8 cellular contexts compared by ENCODE assay signal in genomic region chr18:2932247-2933181, GRCh38.
DNase-seq lines count a peak whose midpoint lies in the region; TF ChIP-seq lines count a peak whose summit lies in the region.

No MANE protein-coding gene starts in this region.

- H3K4me1 Mint-ChIP-seq in glutamatergic neuron (ENCODE audit: low read depth, unreplicated experiment) = no peaks in the 10 kb centered on the region

- DNase-seq in DMS 273 (lab: John Stamatoyannopoulos, UW; ENCODE audit: unreplicated experiment) (peak; percentile 83), DMS 273 treated with DMSO at 0.1 percent for 48 hours (lab: John Stamatoyannopoulos, UW) (no peak), HFF-Myc (ENCODE audit: extremely low read depth, low read depth) (peak; percentile 43), NCI-H774 (lab: John Stamatoyannopoulos, UW) (peak; percentile 38), glutamatergic neuron (no peak), renal cortical epithelial cell (ENCODE audit: low read depth) (peak; percentile 66)
- DNase-seq in activated gamma-delta T cell treated with anti-CD3 and anti-CD28 coated beads, Interleukin-2, amount 50 U/mL, for 16 hours (ENCODE audit: low read depth) = peak; percentile 31
- DNase-seq in activated effector memory CD4-positive, alpha-beta T cell treated with Interleukin-2 at 50 U/mL for 16 hours = no peak

- H3K4me3 ChIP-seq in HFF-Myc (replicated peaks; ENCODE audit: low read depth, low read length) = no peak overlapping the region

- no peaks in the 10 kb centered on the region for H3K9me3 Mint-ChIP-seq in glutamatergic neuron (ENCODE audit: unreplicated experiment)

- TF ChIP-seq CTCF in HFF-Myc (IDR thresholded peaks at IDR 0.05; ENCODE audit: low read depth, low read length, missing control alignments) (peak; percentile 48), glutamatergic neuron (IDR thresholded peaks at IDR 0.05; ENCODE audit: partially characterized antibody, unreplicated experiment) (peak; percentile 80)

- H3K36me3 Mint-ChIP-seq in glutamatergic neuron (ENCODE audit: unreplicated experiment) = no peaks in the 10 kb centered on the region

- H3K27ac Mint-ChIP-seq in glutamatergic neuron (ENCODE audit: unreplicated experiment) = no peak overlapping the region

- no peak overlapping the region for H3K4me3 Mint-ChIP-seq in glutamatergic neuron (ENCODE audit: unreplicated experiment)

- no peaks in the 10 kb centered on the region for H3K27me3 Mint-ChIP-seq in glutamatergic neuron (ENCODE audit: unreplicated experiment)

Comparison
In these comparisons a context has a peak if more than half of its experiments do, and no peak if none do; other contexts are left out.
1. DNase-seq: peak in DMS 273 (single experiment), HFF-Myc (single experiment), NCI-H774 (single experiment), activated gamma-delta T cell treated with anti-CD3 and anti-CD28 coated beads, Interleukin-2, amount 50 U/mL, for 16 hours (single experiment) and renal cortical epithelial cell (single experiment); none in DMS 273 treated with DMSO at 0.1 percent for 48 hours (single experiment), glutamatergic neuron (single experiment) and activated effector memory CD4-positive, alpha-beta T cell treated with Interleukin-2 at 50 U/mL for 16 hours (single experiment).